ENCODE assay signal across 8 cellular contexts in genomic region chr18:14131914-14132700, GRCh38. TPM values are rescaled to one million over a fixed set of nuclear protein-coding genes. Genes with fewer than 3 reads are reported as not detected.
DNase-seq lines count a peak whose midpoint lies in the region; ATAC-seq, FAIRE-seq and TF ChIP-seq lines count a peak whose summit lies in the region.
"Not testable (repeated sequence)": the region's sequence is repeated elsewhere in the genome, so short reads cannot be mapped to it uniquely, and the experiment has no call there.

Gene ZNF519 (minus strand): TSS chr18:14132435. CDS start chr18:14132277, 158 bp downstream.

- peak; percentile 41 for FAIRE-seq in keratinocyte (lab: Jason Lieb, UNC)

- peak within 1 kb of the TSS; percentile 67 to 73 (median 70) for H3K4me3 ChIP-seq in keratinocyte (ENCODE audit: control insufficient read depth in 2 of 3, extremely low read depth in 1 of 3, insufficient read depth in 2 of 3, low read depth in 1 of 3, low read length in 3 of 3)

- H3K9me1 ChIP-seq in keratinocyte (ENCODE audit: control insufficient read depth, extremely low read depth, insufficient read depth, low read length), result not testable (repeated sequence)

- dilution Hi-C loops in keratinocyte (cut with MboI; ENCODE audit: extremely low pct_ligation_motif_present, low sequenced_read_pairs), result not testable (repeated sequence)

- not testable (repeated sequence) for H3K4me1 ChIP-seq in keratinocyte (ENCODE audit: control insufficient read depth, extremely low read depth, insufficient read depth, low read length)

- not testable (repeated sequence) for H3K27me3 ChIP-seq in keratinocyte (ENCODE audit: control insufficient read depth, extremely low read depth, insufficient read depth, low read length)

- H3K9me3 ChIP-seq in keratinocyte (ENCODE audit: control insufficient read depth, low read depth, low read length), result not testable (repeated sequence)

- not testable (repeated sequence) for TF ChIP-seq CTCF in keratinocyte (optimal IDR thresholded peaks at IDR 0.05 in 1 of 3, IDR thresholded peaks at IDR 0.05 in 1 of 3, conservative IDR thresholded peaks at IDR 0.05 in 1 of 3; ENCODE audit: extremely low read depth in 1 of 3, insufficient read depth in 2 of 3, low read length in 3 of 3)

- TF ChIP-seq POLR2A in GM19193 (IDR thresholded peaks at IDR 0.05; ENCODE audit: extremely low read depth, insufficient read depth, insufficient read length), result peak; percentile 52

- not testable (repeated sequence) for H3K79me2 ChIP-seq in keratinocyte (ENCODE audit: control insufficient read depth, insufficient read depth, low read length)

- peak; percentile 100 for ATAC-seq in HG03432 (IDR thresholded peaks at IDR 0.05; ENCODE audit: unreplicated experiment)
- ATAC-seq in activated CD4-positive, CD25-positive, alpha-beta regulatory T cell treated with anti-CD3 and anti-CD28 coated beads, Interleukin-2, amount 50 U/mL, for 24 hours, result peak; percentile 100

- not testable (repeated sequence) for H3K36me3 ChIP-seq in keratinocyte (ENCODE audit: control insufficient read depth in 2 of 2, extremely low read depth in 1 of 2, insufficient read depth in 2 of 2, low read length in 2 of 2)

- H3K4me2 ChIP-seq in keratinocyte (ENCODE audit: control insufficient read depth, extremely low read depth, insufficient read depth, low read depth, low read length), result peak within 1 kb of the TSS; percentile 45

- DNase-seq in Ammon's horn (ENCODE audit: low spot score) (peak; percentile 99), NCI-H460 (ENCODE audit: extremely low read depth, low read depth) (peak; percentile 91), cerebellar nuclear complex (lab: John Stamatoyannopoulos, UW) (peak; percentile 92 to 95), keratinocyte (ENCODE audit: low read depth, low spot score) (peak; percentile 73)
- DNase-seq in stimulated activated CD4-positive, alpha-beta T cell treated with anti-CD3 and anti-CD28 coated beads, Interleukin-15, amount 100 ng/mL, for 1 hour (ENCODE audit: low read depth in 1 of 2, low spot score in 1 of 2), result peak; percentile 68 to 75

- H4K20me1 ChIP-seq in keratinocyte (ENCODE audit: control insufficient read depth, extremely low read depth, insufficient read depth, low read length), result not testable (repeated sequence)

- H3K27ac ChIP-seq in keratinocyte (ENCODE audit: control insufficient read depth, insufficient read depth, low read length), result peak within 1 kb of the TSS; percentile 43

- peak within 1 kb of the TSS; percentile 82 for H2AFZ ChIP-seq in keratinocyte (ENCODE audit: control insufficient read depth, low read length)

- H3K9ac ChIP-seq in keratinocyte (ENCODE audit: control insufficient read depth, extremely low read depth, insufficient read depth, low read length), result peak within 1 kb of the TSS; percentile 66

RNA-seq across cellular contexts. Expression of gene ZNF519, which starts in this region (rescaled TPM):
- total RNA-seq in NCI-H460 (2014; rRNA removed; shearing (Covaris generic)), result 5.5 and 6.7 TPM in 2 replicates
- polyA plus RNA-seq in NCI-H460 (2014; cell fraction: nucleus; rRNA removed), result 14.3 and 22.6 TPM in 2 replicates
- 0.91 to 3.6 TPM (median 1.5 TPM) in 3 replicates for polyA plus RNA-seq in keratinocyte
- polyA plus RNA-seq in keratinocyte (2011; ENCODE audit: low read depth), result 1.1 TPM
- 0.48 and 0.78 TPM in 2 replicates for polyA plus RNA-seq in keratinocyte (2011; cell fraction: cytosol; rRNA removed)
- 4.8 and 5.0 TPM in 2 replicates for polyA plus RNA-seq in keratinocyte (2011; cell fraction: nucleus; rRNA removed)
- 0.41 and 0.79 TPM in 2 replicates for polyA plus RNA-seq in keratinocyte (2012; ENCODE audit: low replicate concordance)
- polyA minus RNA-seq in keratinocyte, result 2.4 to 6.6 TPM (median 2.9 TPM) in 3 replicates
- polyA minus RNA-seq in keratinocyte (2011; cell fraction: cytosol; rRNA and poly(A)+ RNA removed), result not detected
- 4.1 and 8.1 TPM in 2 replicates for polyA minus RNA-seq in keratinocyte (2011; cell fraction: nucleus; rRNA and poly(A)+ RNA removed)

Comparison
In these comparisons a context has a peak if more than half of its experiments do, and no peak if none do; other contexts are left out.
1. Peak in every context shown above with its lines: DNase-seq, ATAC-seq, H3K4me3 ChIP-seq and H3K27ac ChIP-seq.